7 cellular contexts compared by ENCODE assay signal in the genomic region with DNA sequence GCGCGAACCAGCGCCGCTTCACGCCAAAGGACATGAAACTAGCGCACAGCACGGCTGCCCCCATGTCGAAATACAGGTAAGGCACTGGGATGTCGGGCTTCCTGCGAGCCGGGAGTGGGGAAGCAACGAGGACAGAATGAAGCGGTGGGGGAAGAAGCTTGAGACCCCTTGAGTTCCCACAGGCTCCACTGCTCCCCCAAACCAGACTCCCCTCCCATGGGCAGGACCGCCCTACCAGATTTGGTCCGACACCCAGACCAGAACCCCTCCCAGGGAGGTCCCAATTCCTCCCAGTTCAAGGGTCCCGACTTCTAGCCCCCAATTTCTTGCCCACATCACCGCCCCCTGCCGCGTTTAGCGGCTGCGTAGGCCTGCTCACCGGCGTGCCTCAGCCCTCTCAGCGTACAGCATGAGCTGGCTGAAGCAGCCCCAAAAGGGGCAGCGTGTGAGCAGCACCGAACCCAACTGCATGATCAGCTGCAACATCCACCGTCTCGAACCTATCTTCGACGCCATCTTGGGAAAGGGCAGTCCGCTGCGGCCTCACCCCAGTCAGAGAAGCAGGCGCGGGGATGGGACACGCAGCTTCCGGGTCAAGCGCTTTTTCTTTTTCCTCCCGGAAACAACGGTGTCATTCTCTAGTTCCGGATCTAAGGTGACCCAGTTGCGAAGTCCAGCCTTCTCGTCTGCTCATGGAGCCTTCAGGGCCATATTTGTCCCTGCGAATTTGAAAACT. TPM values are rescaled to one million over a fixed set of nuclear protein-coding genes. Genes with fewer than 3 reads are reported as not detected.
DNase-seq lines count a peak whose midpoint lies in the region; ATAC-seq, FAIRE-seq and TF ChIP-seq lines count a peak whose summit lies in the region.

Gene TMEM101 (minus strand): TSS at position 527 of the 736 bp plus-strand sequence. CDS start 11 bp downstream, at position 516.

- TF ChIP-seq CTCF in WTC11 (IDR thresholded peaks at IDR 0.05) (no peak), bronchial epithelial cell (IDR thresholded peaks at IDR 0.05; ENCODE audit: insufficient read depth, low read length, severe bottlenecking) (no peak)

- H3K27ac Mint-ChIP-seq in WTC11, result peak within 1 kb of the TSS; percentile 100

- no peaks in the 10 kb centered on the region for H3K9me3 Mint-ChIP-seq in WTC11

- peak within 1 kb of the TSS; percentile 58 for H3K4me3 ChIP-seq in bronchial epithelial cell (ENCODE audit: low read depth, low read length)
- H3K4me3 ChIP-seq in small intestine (ENCODE audit: low read depth in 1 of 2, low read length in 2 of 2), result peak within 1 kb of the TSS; percentile 61 to 84

- peaks cover 0 to 2% of the 10 kb centered on the region in 2 donors for H3K4me1 ChIP-seq in small intestine (ENCODE audit: control insufficient read depth in 2 of 2, insufficient read depth in 1 of 2, low read depth in 1 of 2, low read length in 1 of 2)

- 0 to 1% (median 1%) methylated on average over 39 to 43 of the region's 43 CpGs for WGBS in small intestine, 3 donors

- peaks cover 8% of the 10 kb centered on the region for H3K4me1 Mint-ChIP-seq in WTC11

- CTCF ChIA-PET in WTC11 (lab: Charles Lee), result interaction anchor here (0.6 to 1.6 kb wide), 8 partner anchors 11 to 331 kb away, joined by 3 to 9 read pairs (median 3); partner anchors contain the start of gene NAGS

- POLR2A ChIA-PET in WTC11 (lab: Charles Lee), result interaction anchor here (0.9 to 1.3 kb wide), 3 partner anchors 10 to 317 kb away, joined by 3 to 5 read pairs (median 3); no protein-coding TSS in a partner anchor

- H3K4me3 Mint-ChIP-seq in WTC11, result peak within 1 kb of the TSS; percentile 100

- DNase-seq in NCI-H2227 (lab: John Stamatoyannopoulos, UW; ENCODE audit: unreplicated experiment) (peak; percentile 96), WTC11 (ENCODE audit: low spot score) (peak; percentile 88), bronchial epithelial cell (ENCODE audit: low read depth) (peak; percentile 81), iPS-NIHi7 (ENCODE audit: extremely low spot score) (peak; percentile 98), small intestine (peak; percentile 96)

- H3K36me3 Mint-ChIP-seq in WTC11, result peaks cover 8% of the 10 kb centered on the region; the same call in 1 of the 2 replicates

- no peaks in the 10 kb centered on the region for H3K9me3 ChIP-seq in small intestine (ENCODE audit: control insufficient read depth, low read depth)

- peaks cover under 1% of the 10 kb centered on the region for H3K36me3 ChIP-seq in bronchial epithelial cell (ENCODE audit: control insufficient read depth, insufficient read depth, low read length)
- H3K36me3 ChIP-seq in small intestine (ENCODE audit: control insufficient read depth in 2 of 2, insufficient read depth in 2 of 2, low read length in 2 of 2), result no peaks in the 10 kb centered on the region

- FAIRE-seq in bronchial epithelial cell (lab: Jason Lieb, UNC) (no peak), small intestine (lab: Jason Lieb, UNC) (no peak)

- H3K27me3 Mint-ChIP-seq in WTC11 (ENCODE audit: low read depth), result no peaks in the 10 kb centered on the region

- H3K27me3 ChIP-seq in bronchial epithelial cell (ENCODE audit: control insufficient read depth, insufficient read depth, low read length) (no peaks in the 10 kb centered on the region), small intestine (ENCODE audit: control insufficient read depth in 2 of 2, insufficient read depth in 2 of 2, low read length in 2 of 2) (no peaks in the 10 kb centered on the region)

- ATAC-seq in HG03097 (IDR thresholded peaks at IDR 0.05; ENCODE audit: low FRiP score, unreplicated experiment), result peak; percentile 63
- ATAC-seq in WTC11, result peak; percentile 88

- TF ChIP-seq POLR2A in GM18526 (IDR thresholded peaks at IDR 0.05; ENCODE audit: extremely low read depth, insufficient read length), result peak; percentile 68

- H3K27ac ChIP-seq in small intestine (ENCODE audit: low read depth in 1 of 2, low read length in 1 of 2), result peak within 1 kb of the TSS in 1 of 2 donors; percentile 49

TF ChIP-seq in WTC11, 78 proteins besides CTCF, POLR2A, EP300 and RAD21 (continues in another document):
- TF ChIP-seq, protein P1, sequence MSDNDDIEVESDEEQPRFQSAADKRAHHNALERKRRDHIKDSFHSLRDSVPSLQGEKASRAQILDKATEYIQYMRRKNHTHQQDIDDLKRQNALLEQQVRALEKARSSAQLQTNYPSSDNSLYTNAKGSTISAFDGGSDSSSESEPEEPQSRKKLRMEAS (CRISPR knock-in tag; IDR thresholded peaks at IDR 0.05), result peak; percentile 73; the same call in 1 of the 2 replicates
- TF ChIP-seq ZNF317 (CRISPR knock-in tag; IDR thresholded peaks at IDR 0.05; ENCODE audit: borderline replicate concordance, low read depth) (no peak), ZNF121 (CRISPR knock-in tag; IDR thresholded peaks at IDR 0.05) (no peak), ZNF425 (CRISPR knock-in tag; conservative IDR thresholded peaks at IDR 0.05) (no peak), CREB1 (CRISPR knock-in tag; IDR thresholded peaks at IDR 0.05) (peak; percentile 79), ZNF219 (CRISPR knock-in tag; IDR thresholded peaks at IDR 0.05; ENCODE audit: borderline replicate concordance) (no peak), OVOL2 (CRISPR knock-in tag; IDR thresholded peaks at IDR 0.05; ENCODE audit: borderline replicate concordance) (peak; percentile 73; the same call in 1 of the 2 replicates), ATF1 (CRISPR knock-in tag; IDR thresholded peaks at IDR 0.05) (peak; percentile 76; the same call in 1 of the 2 replicates), ZNF232 (CRISPR knock-in tag; IDR thresholded peaks at IDR 0.05) (peak; percentile 57; the same call in 1 of the 2 replicates), TEAD4 (CRISPR knock-in tag; IDR thresholded peaks at IDR 0.05) (0 out of 2 replicates have a peak, but pooled peaks have one; percentile 50), PRDM15 (CRISPR knock-in tag; IDR thresholded peaks at IDR 0.05) (0 out of 2 replicates have a peak, but pooled peaks have one; percentile 35), FOXK1 (CRISPR knock-in tag; IDR thresholded peaks at IDR 0.05) (peak; percentile 86), SMAD3 (CRISPR knock-in tag; IDR thresholded peaks at IDR 0.05; ENCODE audit: borderline replicate concordance) (no peak), JUN (CRISPR knock-in tag; IDR thresholded peaks at IDR 0.05) (no peak)
- TF ChIP-seq, protein P2, sequence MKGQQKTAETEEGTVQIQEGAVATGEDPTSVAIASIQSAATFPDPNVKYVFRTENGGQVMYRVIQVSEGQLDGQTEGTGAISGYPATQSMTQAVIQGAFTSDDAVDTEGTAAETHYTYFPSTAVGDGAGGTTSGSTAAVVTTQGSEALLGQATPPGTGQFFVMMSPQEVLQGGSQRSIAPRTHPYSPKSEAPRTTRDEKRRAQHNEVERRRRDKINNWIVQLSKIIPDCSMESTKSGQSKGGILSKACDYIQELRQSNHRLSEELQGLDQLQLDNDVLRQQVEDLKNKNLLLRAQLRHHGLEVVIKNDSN (CRISPR knock-in tag; IDR thresholded peaks at IDR 0.05), result peak; percentile 68; the same call in 1 of the 2 replicates

RNA-seq across cellular contexts. Expression of gene TMEM101, which starts in this region (rescaled TPM):
- total RNA-seq in WTC11 (2021) (32.1 to 36.3 TPM (median 32.7 TPM) in 3 replicates), bronchial epithelial cell (64.3 and 85.6 TPM in 2 replicates)
- polyA plus RNA-seq in small intestine, result 10 to 100 TPM; 11.3 to 47.5 (median 12.5) TPM
